17 cellular contexts compared by ENCODE assay signal in the genomic region with DNA sequence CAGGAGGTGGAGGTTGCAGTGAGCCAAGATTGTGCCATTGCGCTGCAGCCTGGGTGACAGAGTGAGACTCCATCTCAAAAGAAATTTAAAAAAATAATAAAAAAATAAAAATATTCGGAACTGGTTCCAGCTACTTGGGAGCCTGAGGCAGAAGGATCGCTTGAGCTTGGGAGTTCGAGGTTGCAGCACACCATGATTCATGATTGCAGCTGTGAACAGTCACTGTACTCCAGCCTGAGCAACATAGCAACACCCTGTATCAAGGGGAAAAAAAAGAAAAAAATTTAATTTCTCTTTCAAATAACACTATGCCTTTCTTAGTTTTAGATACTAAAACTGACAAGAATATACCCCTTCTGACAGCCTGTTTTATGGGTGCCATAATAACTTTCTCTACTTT.
"Had no signal": no experiment of that assay in that cellular context is flagged by ENCODE, and none has a peak within 500 bp of the region (broad histone marks: within the 10 kb centered on the region; RNA-seq: fewer than 3 reads in every experiment).

No MANE protein-coding gene starts in this region.

- H3K4me3 ChIP-seq: gastrocnemius medialis, heart right ventricle, skin epidermis, tibial nerve, uterus had no signal

- DNase-seq: activated CD4-positive, alpha-beta T cell treated with anti-CD3 and anti-CD28 coated beads, Interleukin-2, amount 10 ng/mL, durations not matched to agents 7 days and 5 days; activated naive CD8-positive, alpha-beta T cell treated with anti-CD3 and anti-CD28 coated beads for 36 hours; cortex of kidney; effector CD4-positive, alpha-beta T cell; gastrocnemius medialis; heart right ventricle; left colon; natural killer cell; stimulated activated CD4-positive, alpha-beta T cell treated with anti-CD3 and anti-CD28 coated beads, Interleukin-15, amount 100 ng/mL, for 24 hours; stimulated activated CD4-positive, alpha-beta T cell treated with anti-CD3 and anti-CD28 coated beads, Interleukin-4, amount 100 ng/mL, for 1 hour; stimulated activated naive B cell treated with anti-CD40 and anti-IgM and Interleukin-4, amounts not matched to agents 10 μg/mL and 1 μg/mL and 100 μg/mL, for 72 hours; uterus had no signal

- H3K27ac Mint-ChIP-seq: activated CD4-positive, alpha-beta T cell treated with anti-CD3 and anti-CD28 coated beads, Interleukin-2, amount 10 ng/mL, durations not matched to agents 7 days and 5 days; activated naive CD8-positive, alpha-beta T cell treated with anti-CD3 and anti-CD28 coated beads for 36 hours; activated T-helper 1 cell treated with anti-CD3 and anti-CD28 coated beads, Interleukin-12 subunit alpha, Interleukin-12 subunit beta, Interleukin-2, Interleukin-4 antibody, amounts not matched to agents 30 ng/mL and 10 ng/mL and 1 ng/mL, durations not matched to agents 14 hours and 24 hours and 36 hours; brain; natural killer cell; stimulated activated naive B cell treated with anti-CD40 and anti-IgM and Interleukin-4, amounts not matched to agents 10 μg/mL and 1 μg/mL and 100 μg/mL, for 72 hours had no signal

- H3K9me3 Mint-ChIP-seq: central memory CD8-positive, alpha-beta T cell; stimulated activated naive B cell treated with anti-CD40 and anti-IgM and Interleukin-4, amounts not matched to agents 10 μg/mL and 1 μg/mL and 100 μg/mL, for 72 hours had no signal

- H3K27me3 Mint-ChIP-seq: activated CD4-positive, alpha-beta T cell treated with anti-CD3 and anti-CD28 coated beads, Interleukin-2, amount 10 ng/mL, durations not matched to agents 7 days and 5 days; activated naive CD8-positive, alpha-beta T cell treated with anti-CD3 and anti-CD28 coated beads for 36 hours; brain; central memory CD8-positive, alpha-beta T cell; stimulated activated naive B cell treated with anti-CD40 and anti-IgM and Interleukin-4, amounts not matched to agents 10 μg/mL and 1 μg/mL and 100 μg/mL, for 72 hours had no signal

- H3K27ac ChIP-seq: gastrocnemius medialis, heart right ventricle, skin epidermis, tibial nerve, uterus had no signal

- H3K4me3 Mint-ChIP-seq: activated CD4-positive, alpha-beta T cell treated with anti-CD3 and anti-CD28 coated beads, Interleukin-2, amount 10 ng/mL, durations not matched to agents 7 days and 5 days; activated naive CD8-positive, alpha-beta T cell treated with anti-CD3 and anti-CD28 coated beads for 36 hours; activated T-helper 1 cell treated with anti-CD3 and anti-CD28 coated beads, Interleukin-12 subunit alpha, Interleukin-12 subunit beta, Interleukin-2, Interleukin-4 antibody, amounts not matched to agents 30 ng/mL and 10 ng/mL and 1 ng/mL, durations not matched to agents 14 hours and 24 hours and 36 hours; brain; central memory CD8-positive, alpha-beta T cell; natural killer cell; stimulated activated naive B cell treated with anti-CD40 and anti-IgM and Interleukin-4, amounts not matched to agents 10 μg/mL and 1 μg/mL and 100 μg/mL, for 72 hours had no signal

- H3K4me1 Mint-ChIP-seq: activated CD4-positive, alpha-beta T cell treated with anti-CD3 and anti-CD28 coated beads, Interleukin-2, amount 10 ng/mL, durations not matched to agents 7 days and 5 days; central memory CD8-positive, alpha-beta T cell; natural killer cell had no signal

- H3K9me3 ChIP-seq: gastrocnemius medialis, uterus had no signal

- H3K27me3 ChIP-seq: gastrocnemius medialis, heart right ventricle, tibial nerve, uterus had no signal

- H3K4me1 ChIP-seq: tibial nerve, uterus had no signal
